In the genomic region with DNA sequence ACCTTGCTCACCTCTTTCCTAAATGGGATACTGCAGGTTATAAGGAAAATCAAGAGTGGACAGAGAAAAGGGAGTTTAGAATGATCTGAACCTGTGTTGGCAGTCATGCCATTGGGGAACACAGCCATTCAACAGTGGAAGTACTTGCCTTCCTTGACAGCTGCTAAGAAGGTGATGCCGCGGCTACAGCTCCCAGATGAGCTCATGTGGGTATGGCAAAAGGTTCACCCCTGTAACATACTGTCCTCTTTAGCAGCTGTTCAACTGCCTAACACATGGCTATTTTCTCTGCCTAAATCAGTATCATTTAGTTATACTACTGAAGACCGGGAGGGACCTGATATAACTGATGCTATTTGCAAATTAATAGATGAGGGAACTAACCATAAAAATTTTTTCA, we compare ENCODE assay signal across 16 cellular contexts.
A peak's percentile ranks its signal among the peaks of the same experiment; 100 is the strongest.
DNase-seq lines count a peak whose midpoint lies in the region; ATAC-seq, FAIRE-seq and TF ChIP-seq lines count a peak whose summit lies in the region.
"Had no signal": no experiment of that assay in that cellular context is flagged by ENCODE, and none has a peak within 500 bp of the region (broad histone marks: within the 10 kb centered on the region; RNA-seq: fewer than 3 reads in every experiment).

No MANE protein-coding gene starts in this region.

- no peak for TF ChIP-seq CTCF in GM23338 (conservative IDR thresholded peaks at IDR 0.05; ENCODE audit: low read depth in 2 of 2)
- no peak for TF ChIP-seq CTCF in glutamatergic neuron (IDR thresholded peaks at IDR 0.05; ENCODE audit: partially characterized antibody, unreplicated experiment)
- TF ChIP-seq CTCF in sigmoid colon (IDR thresholded peaks at IDR 0.05), result no peak

- DNase-seq in GM23338 (ENCODE audit: low spot score), result no peak
- no peak for DNase-seq in glutamatergic neuron
- peak; percentile 51 for DNase-seq in myocyte (ENCODE audit: low read depth)
- no peak for DNase-seq in sigmoid colon
- DNase-seq in NCI-H2029 (lab: John Stamatoyannopoulos, UW), result no peak
- no peak for DNase-seq in GM12892 (ENCODE audit: insufficient read length)
- DNase-seq: 8988T; AML-193; CD4-positive, CD25-positive, alpha-beta regulatory T cell; DMS53; GF-D8; H7 had no signal

- TF ChIP-seq POLR2A in sigmoid colon (IDR thresholded peaks at IDR 0.05) (no peak), GM12892 (IDR thresholded peaks at IDR 0.05; ENCODE audit: low read depth, low read length) (no peak)

- H3K36me3 Mint-ChIP-seq in GM23338 (ENCODE audit: low read depth) (no peaks in the 10 kb centered on the region), glutamatergic neuron (ENCODE audit: unreplicated experiment) (peaks cover 7% of the 10 kb centered on the region)
- H3K36me3 Mint-ChIP-seq: CD4-positive, CD25-positive, alpha-beta regulatory T cell had no signal

- H3F3A ChIP-seq in GM23338 (replicated peaks; ENCODE audit: low read depth), result no peaks in the 10 kb centered on the region

- H3K79me2 ChIP-seq in GM23338 (replicated peaks; ENCODE audit: insufficient read depth), result no peaks in the 10 kb centered on the region

- H3K4me3 Mint-ChIP-seq in GM23338 (no peak overlapping the region), glutamatergic neuron (ENCODE audit: unreplicated experiment) (peak overlapping the region; percentile 17)
- H3K4me3 Mint-ChIP-seq: CD4-positive, CD25-positive, alpha-beta regulatory T cell had no signal

- no peaks in the 10 kb centered on the region for H4K20me1 ChIP-seq in GM23338 (replicated peaks; ENCODE audit: insufficient read depth)
- H4K20me1 ChIP-seq: BLaER1 treated with 17β-estradiol and CSF1 and Interleukin-3, amounts not matched to agents 10 nM and 100 nM had no signal

- H3K27ac Mint-ChIP-seq in GM23338, result no peak overlapping the region
- peak overlapping the region; percentile 56 for H3K27ac Mint-ChIP-seq in glutamatergic neuron (ENCODE audit: unreplicated experiment)
- H3K27ac Mint-ChIP-seq: CD4-positive, CD25-positive, alpha-beta regulatory T cell had no signal

- H3K4me3 ChIP-seq in GM23338 (no peak overlapping the region), sigmoid colon (no peak overlapping the region)
- H3K4me3 ChIP-seq: BLaER1 treated with 17β-estradiol and CSF1 and Interleukin-3, amounts not matched to agents 10 nM and 100 nM had no signal

- intact Hi-C loops in sigmoid colon (cut with DNase I), result loop anchor here (5.0 kb wide), 1 partner anchor 47 kb away; no protein-coding TSS in a partner anchor

- H2AFZ ChIP-seq in GM23338, result no peak overlapping the region

- H3K4me2 ChIP-seq in GM23338, result peak overlapping the region; percentile 33; the same call in 1 of the 2 replicates

- H3K36me3 ChIP-seq in GM23338 (ENCODE audit: insufficient read depth) (no peaks in the 10 kb centered on the region), sigmoid colon (no peaks in the 10 kb centered on the region)

- peaks cover 11% of the 10 kb centered on the region for H3K27me3 Mint-ChIP-seq in GM23338 (ENCODE audit: insufficient read depth, low read depth, poor library complexity)
- peaks cover 5% of the 10 kb centered on the region for H3K27me3 Mint-ChIP-seq in glutamatergic neuron (ENCODE audit: unreplicated experiment)

- H3K27me3 ChIP-seq in GM23338 (ENCODE audit: insufficient read depth), result peaks cover 17% of the 10 kb centered on the region
- H3K27me3 ChIP-seq in sigmoid colon, result no peaks in the 10 kb centered on the region
- H3K27me3 ChIP-seq: BLaER1 treated with 17β-estradiol and CSF1 and Interleukin-3, amounts not matched to agents 10 nM and 100 nM had no signal

- no peak for FAIRE-seq in GM12892 (lab: Jason Lieb, UNC)

- H3K9me2 ChIP-seq in GM23338 (ENCODE audit: insufficient read depth), result no peaks in the 10 kb centered on the region

- WGBS in sigmoid colon, 2 donors, result 93% methylated on average over 3 of the region's 3 CpGs

- H3K4me1 Mint-ChIP-seq in GM23338 (peaks cover 15% of the 10 kb centered on the region), glutamatergic neuron (ENCODE audit: low read depth, unreplicated experiment) (peaks cover 17% of the 10 kb centered on the region)

- H3K9me3 Mint-ChIP-seq in GM23338 (no peaks in the 10 kb centered on the region), glutamatergic neuron (ENCODE audit: unreplicated experiment) (peaks cover 13% of the 10 kb centered on the region)

- no peak for TF ChIP-seq EP300 in sigmoid colon (IDR thresholded peaks at IDR 0.05)

- H3K27ac ChIP-seq in GM23338 (ENCODE audit: low read depth), result no peak overlapping the region
- peak overlapping the region in 3 of 4 donors; percentile 45 to 87 (median 85) for H3K27ac ChIP-seq in sigmoid colon
- H3K27ac ChIP-seq: BLaER1 treated with 17β-estradiol and CSF1 and Interleukin-3, amounts not matched to agents 10 nM and 100 nM; HL-60 had no signal

- ATAC-seq in GM23338 (no peak), HG03442 (IDR thresholded peaks at IDR 0.05; ENCODE audit: unreplicated experiment) (no peak), HG03342 (IDR thresholded peaks at IDR 0.05; ENCODE audit: unreplicated experiment) (no peak)

- H3K4me1 ChIP-seq in GM23338 (ENCODE audit: insufficient read depth), result peaks cover 11% of the 10 kb centered on the region; the same call in 1 of the 2 replicates
- peaks cover 0 to 34% (median 15%) of the 10 kb centered on the region in 4 donors for H3K4me1 ChIP-seq in sigmoid colon

- no peaks in the 10 kb centered on the region for H3K9me3 ChIP-seq in sigmoid colon

TF ChIP-seq in GM23338, 12 proteins besides CTCF, POLR2A, EP300 and RAD21:
- TF ChIP-seq CREB1 (CRISPR knock-in tag; IDR thresholded peaks at IDR 0.05; ENCODE audit: low read depth) (no peak), POLR2AphosphoS5 (IDR thresholded peaks at IDR 0.05; ENCODE audit: low read depth) (no peak)
- TF ChIP-seq, protein P1, sequence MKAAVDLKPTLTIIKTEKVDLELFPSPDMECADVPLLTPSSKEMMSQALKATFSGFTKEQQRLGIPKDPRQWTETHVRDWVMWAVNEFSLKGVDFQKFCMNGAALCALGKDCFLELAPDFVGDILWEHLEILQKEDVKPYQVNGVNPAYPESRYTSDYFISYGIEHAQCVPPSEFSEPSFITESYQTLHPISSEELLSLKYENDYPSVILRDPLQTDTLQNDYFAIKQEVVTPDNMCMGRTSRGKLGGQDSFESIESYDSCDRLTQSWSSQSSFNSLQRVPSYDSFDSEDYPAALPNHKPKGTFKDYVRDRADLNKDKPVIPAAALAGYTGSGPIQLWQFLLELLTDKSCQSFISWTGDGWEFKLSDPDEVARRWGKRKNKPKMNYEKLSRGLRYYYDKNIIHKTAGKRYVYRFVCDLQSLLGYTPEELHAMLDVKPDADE (IDR thresholded peaks at IDR 0.05), result no peak
